12 cellular contexts compared by ENCODE assay signal in the genomic region with DNA sequence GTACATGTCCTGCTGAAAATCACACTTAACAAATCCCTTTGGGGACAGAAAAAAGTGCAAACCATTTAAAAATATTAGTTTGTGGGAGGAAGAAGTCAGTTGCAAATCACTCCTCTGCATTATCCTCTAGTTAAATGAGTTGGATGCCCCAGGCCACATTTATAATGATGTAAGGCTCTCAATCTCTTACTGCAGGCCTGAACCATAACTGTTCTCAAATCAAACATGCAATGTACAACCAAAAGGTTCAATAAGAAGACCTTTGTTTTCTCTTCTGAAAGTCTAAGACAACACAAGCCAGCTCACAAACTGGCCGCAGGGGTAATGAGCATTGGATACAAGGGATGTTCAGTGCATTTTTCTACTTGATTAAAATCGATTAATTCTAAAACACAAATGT. TPM values are rescaled to one million over a fixed set of nuclear protein-coding genes. Genes with fewer than 3 reads are reported as not detected.
"Had no signal": no experiment of that assay in that cellular context is flagged by ENCODE, and none has a peak within 500 bp of the region (broad histone marks: within the 10 kb centered on the region; RNA-seq: fewer than 3 reads in every experiment).

No MANE protein-coding gene starts in this region.

- H3K9me3 Mint-ChIP-seq: activated B cell treated with CpG ODN at 0.5 μM for 24 hours; activated CD4-positive, alpha-beta T cell treated with anti-CD3 and anti-CD28 coated beads, Interleukin-2, amount 10 ng/mL, durations not matched to agents 7 days and 5 days; activated naive CD4-positive, alpha-beta T cell treated with anti-CD3 and anti-CD28 coated beads for 36 hours; activated T-helper 17 cell treated with anti-CD3 and anti-CD28 coated beads, Interleukin-2, amount 50 U/mL, for 72 hours had no signal

- H3K4me3 ChIP-seq: tibial nerve had no signal

- H2AFZ ChIP-seq: parathyroid adenoma had no signal

- H3K27ac Mint-ChIP-seq: activated B cell treated with CpG ODN at 0.5 μM for 24 hours; activated CD4-positive, alpha-beta T cell treated with anti-CD3 and anti-CD28 coated beads, Interleukin-2, amount 10 ng/mL, durations not matched to agents 7 days and 5 days; activated naive CD4-positive, alpha-beta T cell treated with anti-CD3 and anti-CD28 coated beads for 36 hours; activated T-helper 17 cell treated with anti-CD3 and anti-CD28 coated beads, Interleukin-2, amount 50 U/mL, for 72 hours had no signal

- ATAC-seq: activated T-helper 17 cell treated with anti-CD3 and anti-CD28 coated beads, Interleukin-2, amount 50 U/mL, for 72 hours had no signal

- H3K36me3 ChIP-seq: tibial nerve had no signal

- DNase-seq: activated B cell treated with CpG ODN at 0.5 μM for 24 hours; activated CD4-positive, alpha-beta T cell treated with anti-CD3 and anti-CD28 coated beads, Interleukin-2, amount 10 ng/mL, durations not matched to agents 7 days and 5 days; activated naive CD4-positive, alpha-beta T cell treated with anti-CD3 and anti-CD28 coated beads for 36 hours; activated T-cell treated with anti-CD3 and anti-CD28 coated beads for 4 hours; dermis blood vessel endothelial cell; erythroblast; hypothalamus; retina had no signal

- H3K79me2 ChIP-seq: parathyroid adenoma had no signal

- H3K27ac ChIP-seq: parathyroid adenoma had no signal

- H3K4me3 Mint-ChIP-seq: activated B cell treated with CpG ODN at 0.5 μM for 24 hours; activated CD4-positive, alpha-beta T cell treated with anti-CD3 and anti-CD28 coated beads, Interleukin-2, amount 10 ng/mL, durations not matched to agents 7 days and 5 days; activated naive CD4-positive, alpha-beta T cell treated with anti-CD3 and anti-CD28 coated beads for 36 hours; activated T-helper 17 cell treated with anti-CD3 and anti-CD28 coated beads, Interleukin-2, amount 50 U/mL, for 72 hours had no signal

- H3K4me1 Mint-ChIP-seq: activated B cell treated with CpG ODN at 0.5 μM for 24 hours; activated CD4-positive, alpha-beta T cell treated with anti-CD3 and anti-CD28 coated beads, Interleukin-2, amount 10 ng/mL, durations not matched to agents 7 days and 5 days; activated T-helper 17 cell treated with anti-CD3 and anti-CD28 coated beads, Interleukin-2, amount 50 U/mL, for 72 hours had no signal

- H3K4me1 ChIP-seq: parathyroid adenoma had no signal

- H3K27me3 ChIP-seq: tibial nerve had no signal

- H3K9ac ChIP-seq: parathyroid adenoma had no signal

- H3K9me3 ChIP-seq: tibial nerve had no signal

RNA-seq across cellular contexts. Expression of a gene that starts 39.7 kb away (rescaled TPM):
- total RNA-seq: activated B cell treated with CpG ODN at 0.5 μM for 24 hours; activated CD8-positive, alpha-beta memory T cell treated with anti-CD3 and anti-CD28 coated beads for 36 hours; activated T-helper 17 cell treated with anti-CD3 and anti-CD28 coated beads, Interleukin-2, amount 50 U/mL, for 72 hours had no signal
